In the genomic region with DNA sequence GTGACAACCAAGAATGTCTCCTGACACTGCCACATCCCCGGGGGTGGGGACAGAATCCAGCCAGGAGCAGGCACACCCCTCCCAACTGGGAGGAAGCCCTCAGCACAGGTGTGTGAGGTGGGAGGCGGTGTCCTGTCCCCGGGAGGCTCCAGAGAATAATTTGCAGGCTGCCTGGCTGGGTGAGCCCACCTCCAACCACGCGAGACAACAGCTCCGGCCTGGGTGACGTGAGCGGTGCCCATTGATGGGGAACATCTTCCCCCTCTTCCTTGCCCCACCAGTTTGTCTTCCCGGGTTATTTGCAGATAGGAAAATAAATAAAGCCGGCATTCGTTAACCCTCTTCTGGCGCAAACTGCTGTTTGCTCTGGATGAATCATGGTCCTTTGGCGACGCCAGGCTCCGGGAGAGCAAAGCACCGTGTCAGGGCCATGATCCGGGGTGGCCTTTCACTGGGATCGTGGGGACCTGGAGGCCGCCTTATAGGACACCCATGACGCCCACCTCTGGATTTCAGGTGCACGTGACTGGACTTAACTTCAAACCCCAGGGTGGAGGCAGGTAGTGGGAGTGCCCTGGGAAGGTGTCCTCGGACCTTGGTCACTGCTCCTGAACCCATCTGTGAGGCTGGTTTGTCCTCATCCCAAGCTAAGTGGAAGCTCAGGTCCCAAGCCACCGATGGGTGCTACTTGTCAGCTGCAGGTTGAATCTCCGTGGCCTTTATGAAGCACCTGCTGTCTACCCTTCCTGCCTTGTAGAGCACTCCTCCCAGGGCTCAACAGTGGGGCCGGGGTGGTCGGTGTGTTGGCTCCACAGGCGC, we compare ENCODE assay signal across 1 cellular context.
TF ChIP-seq lines count a peak whose summit lies in the region.

No MANE protein-coding gene starts in this region.

TF ChIP-seq in HepG2, 621 proteins besides CTCF, POLR2A, EP300 and RAD21 (continued from another document and continues in another):
- TF ChIP-seq ZNF780A (CRISPR knock-in tag; IDR thresholded peaks at IDR 0.05) = no peak
- no peak for TF ChIP-seq LCORL (IDR thresholded peaks at IDR 0.05)
- peak; percentile 96 for TF ChIP-seq LCORL (CRISPR knock-in tag; IDR thresholded peaks at IDR 0.05)
- TF ChIP-seq, protein P1, sequence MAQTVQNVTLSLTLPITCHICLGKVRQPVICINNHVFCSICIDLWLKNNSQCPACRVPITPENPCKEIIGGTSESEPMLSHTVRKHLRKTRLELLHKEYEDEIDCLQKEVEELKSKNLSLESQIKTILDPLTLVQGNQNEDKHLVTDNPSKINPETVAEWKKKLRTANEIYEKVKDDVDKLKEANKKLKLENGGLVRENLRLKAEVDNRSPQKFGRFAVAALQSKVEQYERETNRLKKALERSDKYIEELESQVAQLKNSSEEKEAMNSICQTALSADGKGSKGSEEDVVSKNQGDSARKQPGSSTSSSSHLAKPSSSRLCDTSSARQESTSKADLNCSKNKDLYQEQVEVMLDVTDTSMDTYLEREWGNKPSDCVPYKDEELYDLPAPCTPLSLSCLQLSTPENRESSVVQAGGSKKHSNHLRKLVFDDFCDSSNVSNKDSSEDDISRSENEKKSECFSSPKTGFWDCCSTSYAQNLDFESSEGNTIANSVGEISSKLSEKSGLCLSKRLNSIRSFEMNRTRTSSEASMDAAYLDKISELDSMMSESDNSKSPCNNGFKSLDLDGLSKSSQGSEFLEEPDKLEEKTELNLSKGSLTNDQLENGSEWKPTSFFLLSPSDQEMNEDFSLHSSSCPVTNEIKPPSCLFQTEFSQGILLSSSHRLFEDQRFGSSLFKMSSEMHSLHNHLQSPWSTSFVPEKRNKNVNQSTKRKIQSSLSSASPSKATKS (CRISPR knock-in tag; IDR thresholded peaks at IDR 0.05) = peak; percentile 75; the same call in 1 of the 2 replicates
- TF ChIP-seq, protein P2, sequence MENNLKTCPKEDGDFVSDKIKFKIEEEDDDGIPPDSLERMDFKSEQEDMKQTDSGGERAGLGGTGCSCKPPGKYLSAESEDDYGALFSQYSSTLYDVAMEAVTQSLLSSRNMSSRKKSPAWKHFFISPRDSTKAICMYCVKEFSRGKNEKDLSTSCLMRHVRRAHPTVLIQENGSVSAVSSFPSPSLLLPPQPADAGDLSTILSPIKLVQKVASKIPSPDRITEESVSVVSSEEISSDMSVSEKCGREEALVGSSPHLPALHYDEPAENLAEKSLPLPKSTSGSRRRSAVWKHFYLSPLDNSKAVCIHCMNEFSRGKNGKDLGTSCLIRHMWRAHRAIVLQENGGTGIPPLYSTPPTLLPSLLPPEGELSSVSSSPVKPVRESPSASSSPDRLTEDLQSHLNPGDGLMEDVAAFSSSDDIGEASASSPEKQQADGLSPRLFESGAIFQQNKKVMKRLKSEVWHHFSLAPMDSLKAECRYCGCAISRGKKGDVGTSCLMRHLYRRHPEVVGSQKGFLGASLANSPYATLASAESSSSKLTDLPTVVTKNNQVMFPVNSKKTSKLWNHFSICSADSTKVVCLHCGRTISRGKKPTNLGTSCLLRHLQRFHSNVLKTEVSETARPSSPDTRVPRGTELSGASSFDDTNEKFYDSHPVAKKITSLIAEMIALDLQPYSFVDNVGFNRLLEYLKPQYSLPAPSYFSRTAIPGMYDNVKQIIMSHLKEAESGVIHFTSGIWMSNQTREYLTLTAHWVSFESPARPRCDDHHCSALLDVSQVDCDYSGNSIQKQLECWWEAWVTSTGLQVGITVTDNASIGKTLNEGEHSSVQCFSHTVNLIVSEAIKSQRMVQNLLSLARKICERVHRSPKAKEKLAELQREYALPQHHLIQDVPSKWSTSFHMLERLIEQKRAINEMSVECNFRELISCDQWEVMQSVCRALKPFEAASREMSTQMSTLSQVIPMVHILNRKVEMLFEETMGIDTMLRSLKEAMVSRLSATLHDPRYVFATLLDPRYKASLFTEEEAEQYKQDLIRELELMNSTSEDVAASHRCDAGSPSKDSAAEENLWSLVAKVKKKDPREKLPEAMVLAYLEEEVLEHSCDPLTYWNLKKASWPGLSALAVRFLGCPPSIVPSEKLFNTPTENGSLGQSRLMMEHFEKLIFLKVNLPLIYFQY (CRISPR knock-in tag; IDR thresholded peaks at IDR 0.05; ENCODE audit: borderline replicate concordance) = peak; percentile 20; the same call in 1 of the 2 replicates
- peak; percentile 46; the same call in 1 of the 2 replicates for TF ChIP-seq TBX3 (IDR thresholded peaks at IDR 0.05; ENCODE audit: borderline replicate concordance)
- TF ChIP-seq, protein P3, sequence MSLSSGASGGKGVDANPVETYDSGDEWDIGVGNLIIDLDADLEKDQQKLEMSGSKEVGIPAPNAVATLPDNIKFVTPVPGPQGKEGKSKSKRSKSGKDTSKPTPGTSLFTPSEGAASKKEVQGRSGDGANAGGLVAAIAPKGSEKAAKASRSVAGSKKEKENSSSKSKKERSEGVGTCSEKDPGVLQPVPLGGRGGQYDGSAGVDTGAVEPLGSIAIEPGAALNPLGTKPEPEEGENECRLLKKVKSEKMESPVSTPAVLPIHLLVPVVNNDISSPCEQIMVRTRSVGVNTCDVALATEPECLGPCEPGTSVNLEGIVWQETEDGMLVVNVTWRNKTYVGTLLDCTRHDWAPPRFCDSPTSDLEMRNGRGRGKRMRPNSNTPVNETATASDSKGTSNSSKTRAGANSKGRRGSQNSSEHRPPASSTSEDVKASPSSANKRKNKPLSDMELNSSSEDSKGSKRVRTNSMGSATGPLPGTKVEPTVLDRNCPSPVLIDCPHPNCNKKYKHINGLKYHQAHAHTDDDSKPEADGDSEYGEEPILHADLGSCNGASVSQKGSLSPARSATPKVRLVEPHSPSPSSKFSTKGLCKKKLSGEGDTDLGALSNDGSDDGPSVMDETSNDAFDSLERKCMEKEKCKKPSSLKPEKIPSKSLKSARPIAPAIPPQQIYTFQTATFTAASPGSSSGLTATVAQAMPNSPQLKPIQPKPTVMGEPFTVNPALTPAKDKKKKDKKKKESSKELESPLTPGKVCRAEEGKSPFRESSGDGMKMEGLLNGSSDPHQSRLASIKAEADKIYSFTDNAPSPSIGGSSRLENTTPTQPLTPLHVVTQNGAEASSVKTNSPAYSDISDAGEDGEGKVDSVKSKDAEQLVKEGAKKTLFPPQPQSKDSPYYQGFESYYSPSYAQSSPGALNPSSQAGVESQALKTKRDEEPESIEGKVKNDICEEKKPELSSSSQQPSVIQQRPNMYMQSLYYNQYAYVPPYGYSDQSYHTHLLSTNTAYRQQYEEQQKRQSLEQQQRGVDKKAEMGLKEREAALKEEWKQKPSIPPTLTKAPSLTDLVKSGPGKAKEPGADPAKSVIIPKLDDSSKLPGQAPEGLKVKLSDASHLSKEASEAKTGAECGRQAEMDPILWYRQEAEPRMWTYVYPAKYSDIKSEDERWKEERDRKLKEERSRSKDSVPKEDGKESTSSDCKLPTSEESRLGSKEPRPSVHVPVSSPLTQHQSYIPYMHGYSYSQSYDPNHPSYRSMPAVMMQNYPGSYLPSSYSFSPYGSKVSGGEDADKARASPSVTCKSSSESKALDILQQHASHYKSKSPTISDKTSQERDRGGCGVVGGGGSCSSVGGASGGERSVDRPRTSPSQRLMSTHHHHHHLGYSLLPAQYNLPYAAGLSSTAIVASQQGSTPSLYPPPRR (CRISPR knock-in tag; IDR thresholded peaks at IDR 0.05; ENCODE audit: borderline replicate concordance) = no peak; the same call in 1 of the 2 replicates
- peak; percentile 82 for TF ChIP-seq HDAC2 (CRISPR knock-in tag; IDR thresholded peaks at IDR 0.05)
- 0 out of 2 replicates have a peak, but pooled peaks have one; percentile 14 for TF ChIP-seq ZNF557 (CRISPR knock-in tag; IDR thresholded peaks at IDR 0.05)
- TF ChIP-seq NFIC (IDR thresholded peaks at IDR 0.05; ENCODE audit: low read length) = peak; percentile 75; the same call in 1 of the 2 replicates
- TF ChIP-seq, protein P4, sequence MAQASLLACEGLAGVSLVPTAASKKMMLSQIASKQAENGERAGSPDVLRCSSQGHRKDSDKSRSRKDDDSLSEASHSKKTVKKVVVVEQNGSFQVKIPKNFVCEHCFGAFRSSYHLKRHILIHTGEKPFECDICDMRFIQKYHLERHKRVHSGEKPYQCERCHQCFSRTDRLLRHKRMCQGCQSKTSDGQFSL (CRISPR knock-in tag; IDR thresholded peaks at IDR 0.05) = 0 out of 2 replicates have a peak, but pooled peaks have one; percentile 10
- TF ChIP-seq HOXA3 (CRISPR knock-in tag; IDR thresholded peaks at IDR 0.05) = peak; percentile 35; the same call in 1 of the 2 replicates
- TF ChIP-seq ZSCAN25 (CRISPR knock-in tag; IDR thresholded peaks at IDR 0.05) = 0 out of 2 replicates have a peak, but pooled peaks have one; percentile 32
- TF ChIP-seq SKI (IDR thresholded peaks at IDR 0.05; ENCODE audit: partially characterized antibody) = peak; percentile 64
- 0 out of 2 replicates have a peak, but pooled peaks have one; percentile 27 for TF ChIP-seq ZFP82 (CRISPR knock-in tag; IDR thresholded peaks at IDR 0.05; ENCODE audit: borderline replicate concordance)
- TF ChIP-seq ZNF547 (CRISPR knock-in tag; IDR thresholded peaks at IDR 0.05) = peak; percentile 43; the same call in 1 of the 2 replicates
- no peak for TF ChIP-seq KDM4B (CRISPR knock-in tag; IDR thresholded peaks at IDR 0.05)
- peak; percentile 63 for TF ChIP-seq ZNF746 (CRISPR knock-in tag; IDR thresholded peaks at IDR 0.05)
- TF ChIP-seq ESRRA (CRISPR knock-in tag; IDR thresholded peaks at IDR 0.05; ENCODE audit: low read depth) = no peak; the same call in 1 of the 2 replicates
- TF ChIP-seq, protein P5, sequence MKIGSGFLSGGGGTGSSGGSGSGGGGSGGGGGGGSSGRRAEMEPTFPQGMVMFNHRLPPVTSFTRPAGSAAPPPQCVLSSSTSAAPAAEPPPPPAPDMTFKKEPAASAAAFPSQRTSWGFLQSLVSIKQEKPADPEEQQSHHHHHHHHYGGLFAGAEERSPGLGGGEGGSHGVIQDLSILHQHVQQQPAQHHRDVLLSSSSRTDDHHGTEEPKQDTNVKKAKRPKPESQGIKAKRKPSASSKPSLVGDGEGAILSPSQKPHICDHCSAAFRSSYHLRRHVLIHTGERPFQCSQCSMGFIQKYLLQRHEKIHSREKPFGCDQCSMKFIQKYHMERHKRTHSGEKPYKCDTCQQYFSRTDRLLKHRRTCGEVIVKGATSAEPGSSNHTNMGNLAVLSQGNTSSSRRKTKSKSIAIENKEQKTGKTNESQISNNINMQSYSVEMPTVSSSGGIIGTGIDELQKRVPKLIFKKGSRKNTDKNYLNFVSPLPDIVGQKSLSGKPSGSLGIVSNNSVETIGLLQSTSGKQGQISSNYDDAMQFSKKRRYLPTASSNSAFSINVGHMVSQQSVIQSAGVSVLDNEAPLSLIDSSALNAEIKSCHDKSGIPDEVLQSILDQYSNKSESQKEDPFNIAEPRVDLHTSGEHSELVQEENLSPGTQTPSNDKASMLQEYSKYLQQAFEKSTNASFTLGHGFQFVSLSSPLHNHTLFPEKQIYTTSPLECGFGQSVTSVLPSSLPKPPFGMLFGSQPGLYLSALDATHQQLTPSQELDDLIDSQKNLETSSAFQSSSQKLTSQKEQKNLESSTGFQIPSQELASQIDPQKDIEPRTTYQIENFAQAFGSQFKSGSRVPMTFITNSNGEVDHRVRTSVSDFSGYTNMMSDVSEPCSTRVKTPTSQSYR (CRISPR knock-in tag; IDR thresholded peaks at IDR 0.05; ENCODE audit: borderline replicate concordance) = no peak
- 0 out of 2 replicates have a peak, but pooled peaks have one; percentile 30 for TF ChIP-seq ZNF317 (CRISPR knock-in tag; IDR thresholded peaks at IDR 0.05)
- TF ChIP-seq, protein P6, sequence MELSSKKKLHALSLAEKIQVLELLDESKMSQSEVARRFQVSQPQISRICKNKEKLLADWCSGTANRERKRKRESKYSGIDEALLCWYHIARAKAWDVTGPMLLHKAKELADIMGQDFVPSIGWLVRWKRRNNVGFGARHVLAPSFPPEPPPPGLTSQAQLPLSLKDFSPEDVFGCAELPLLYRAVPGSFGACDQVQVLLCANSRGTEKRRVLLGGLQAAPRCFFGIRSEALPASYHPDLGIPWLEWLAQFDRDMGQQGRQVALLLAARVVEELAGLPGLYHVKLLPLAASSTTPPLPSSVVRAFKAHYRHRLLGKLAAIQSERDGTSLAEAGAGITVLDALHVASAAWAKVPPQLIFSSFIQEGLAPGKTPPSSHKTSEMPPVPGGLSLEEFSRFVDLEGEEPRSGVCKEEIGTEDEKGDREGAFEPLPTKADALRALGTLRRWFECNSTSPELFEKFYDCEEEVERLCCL (CRISPR knock-in tag; IDR thresholded peaks at IDR 0.05; ENCODE audit: borderline replicate concordance) = no peak
- TF ChIP-seq ZNF260 (CRISPR knock-in tag; IDR thresholded peaks at IDR 0.05; ENCODE audit: borderline replicate concordance, low read depth) = no peak
- 0 out of 2 replicates have a peak, but pooled peaks have one; percentile 27 for TF ChIP-seq ZNF558 (CRISPR knock-in tag; IDR thresholded peaks at IDR 0.05; ENCODE audit: borderline replicate concordance)
- TF ChIP-seq PAX8 (CRISPR knock-in tag; IDR thresholded peaks at IDR 0.05; ENCODE audit: borderline replicate concordance) = no peak
- TF ChIP-seq, protein P7, sequence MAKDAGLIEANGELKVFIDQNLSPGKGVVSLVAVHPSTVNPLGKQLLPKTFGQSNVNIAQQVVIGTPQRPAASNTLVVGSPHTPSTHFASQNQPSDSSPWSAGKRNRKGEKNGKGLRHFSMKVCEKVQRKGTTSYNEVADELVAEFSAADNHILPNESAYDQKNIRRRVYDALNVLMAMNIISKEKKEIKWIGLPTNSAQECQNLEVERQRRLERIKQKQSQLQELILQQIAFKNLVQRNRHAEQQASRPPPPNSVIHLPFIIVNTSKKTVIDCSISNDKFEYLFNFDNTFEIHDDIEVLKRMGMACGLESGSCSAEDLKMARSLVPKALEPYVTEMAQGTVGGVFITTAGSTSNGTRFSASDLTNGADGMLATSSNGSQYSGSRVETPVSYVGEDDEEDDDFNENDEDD (CRISPR knock-in tag; IDR thresholded peaks at IDR 0.05; ENCODE audit: borderline replicate concordance) = peak; percentile 58; the same call in 1 of the 2 replicates
- TF ChIP-seq ELF3 (CRISPR knock-in tag; IDR thresholded peaks at IDR 0.05) = 0 out of 2 replicates have a peak, but pooled peaks have one; percentile 75
- TF ChIP-seq, protein P8, sequence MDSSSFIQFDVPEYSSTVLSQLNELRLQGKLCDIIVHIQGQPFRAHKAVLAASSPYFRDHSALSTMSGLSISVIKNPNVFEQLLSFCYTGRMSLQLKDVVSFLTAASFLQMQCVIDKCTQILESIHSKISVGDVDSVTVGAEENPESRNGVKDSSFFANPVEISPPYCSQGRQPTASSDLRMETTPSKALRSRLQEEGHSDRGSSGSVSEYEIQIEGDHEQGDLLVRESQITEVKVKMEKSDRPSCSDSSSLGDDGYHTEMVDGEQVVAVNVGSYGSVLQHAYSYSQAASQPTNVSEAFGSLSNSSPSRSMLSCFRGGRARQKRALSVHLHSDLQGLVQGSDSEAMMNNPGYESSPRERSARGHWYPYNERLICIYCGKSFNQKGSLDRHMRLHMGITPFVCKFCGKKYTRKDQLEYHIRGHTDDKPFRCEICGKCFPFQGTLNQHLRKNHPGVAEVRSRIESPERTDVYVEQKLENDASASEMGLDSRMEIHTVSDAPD (CRISPR knock-in tag; IDR thresholded peaks at IDR 0.05) = peak; percentile 99
- no peak for TF ChIP-seq ZNF790 (CRISPR knock-in tag; IDR thresholded peaks at IDR 0.05; ENCODE audit: borderline replicate concordance)
- TF ChIP-seq JUND (CRISPR knock-in tag; IDR thresholded peaks at IDR 0.05) = peak; percentile 94
- 0 out of 2 replicates have a peak, but pooled peaks have one; percentile 54 for TF ChIP-seq KLF6 (CRISPR knock-in tag; IDR thresholded peaks at IDR 0.05)
- TF ChIP-seq, protein P9, sequence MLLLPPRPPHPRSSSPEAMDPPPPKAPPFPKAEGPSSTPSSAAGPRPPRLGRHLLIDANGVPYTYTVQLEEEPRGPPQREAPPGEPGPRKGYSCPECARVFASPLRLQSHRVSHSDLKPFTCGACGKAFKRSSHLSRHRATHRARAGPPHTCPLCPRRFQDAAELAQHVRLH (CRISPR knock-in tag; IDR thresholded peaks at IDR 0.05; ENCODE audit: borderline replicate concordance, low read depth) = no peak
- 0 out of 2 replicates have a peak, but pooled peaks have one; percentile 58 for TF ChIP-seq GFI1 (CRISPR knock-in tag; IDR thresholded peaks at IDR 0.05; ENCODE audit: borderline replicate concordance)
